7 cellular contexts compared by ENCODE assay signal in the genomic region with DNA sequence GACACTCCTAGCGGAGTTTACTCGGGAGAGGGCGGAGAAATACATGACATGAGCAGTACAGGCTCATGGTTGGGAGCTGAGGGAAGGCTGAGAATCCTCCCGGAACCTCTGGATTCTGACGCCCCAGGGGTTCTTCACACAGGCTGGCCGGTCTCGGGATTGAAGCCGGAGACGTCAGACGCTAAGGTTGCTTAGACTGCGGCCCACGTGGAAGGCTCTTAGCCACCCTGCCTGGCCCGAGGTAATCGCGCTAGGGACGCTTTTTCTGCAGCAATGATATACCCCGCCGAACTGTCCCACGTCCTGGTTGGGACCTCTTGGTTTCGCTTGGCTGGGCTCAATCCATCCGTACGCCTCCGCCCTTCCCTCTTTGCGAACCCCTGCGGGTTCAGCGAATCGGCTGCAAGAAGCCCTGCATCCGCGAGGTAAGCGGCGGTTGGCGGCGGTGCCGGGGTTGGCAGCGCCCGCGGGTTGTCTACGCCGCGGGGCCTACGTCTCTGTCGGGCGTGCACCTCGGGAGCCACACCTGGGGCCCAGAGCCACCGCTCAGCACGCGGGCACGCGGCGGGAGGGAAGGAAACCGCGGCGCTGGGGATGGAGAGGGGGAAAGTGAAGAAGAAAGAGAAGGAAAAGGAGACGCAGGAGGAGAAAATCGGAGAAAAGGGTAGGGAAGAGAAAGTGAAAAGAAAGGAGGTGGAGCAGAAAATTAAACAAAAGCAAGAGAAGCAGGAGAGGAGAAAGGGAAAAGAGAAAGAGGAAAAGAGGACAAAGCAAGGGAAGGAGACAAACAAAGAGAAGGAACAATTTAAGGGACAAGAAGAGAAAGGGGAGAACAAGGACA. TPM values are rescaled to one million over a fixed set of nuclear protein-coding genes. Genes with fewer than 3 reads are reported as not detected.
DNase-seq lines count a peak whose midpoint lies in the region; ATAC-seq and TF ChIP-seq lines count a peak whose summit lies in the region.

Gene ARL9, plus strand, starts transcription at position 523 of the 841 bp plus-strand sequence. Its CDS starts 72 bp downstream, at position 595.

- peaks cover 20% of the 10 kb centered on the region for H3K27me3 ChIP-seq in HUES6 (ENCODE audit: control insufficient read depth, insufficient read depth, low read length)
- H3K27me3 ChIP-seq in WERI-Rb-1 (ENCODE audit: insufficient read depth, low read depth, severe bottlenecking): no peaks in the 10 kb centered on the region

- H3K9me3 ChIP-seq in HUES6 (ENCODE audit: control insufficient read depth, insufficient read depth, low read depth, low read length): no peaks in the 10 kb centered on the region
- no peaks in the 10 kb centered on the region for H3K9me3 ChIP-seq in WERI-Rb-1 (ENCODE audit: severe bottlenecking)

- CTCF ChIA-PET in activated CD4-positive, alpha-beta T cell treated with anti-CD3 and anti-CD28 coated beads, Interleukin-2, amount 10 ng/mL, durations not matched to agents 7 days and 5 days (lab: Charles Lee): no interaction called here

- no peak for TF ChIP-seq POLR2A in lower leg skin (IDR thresholded peaks at IDR 0.05)

- H3K27ac Mint-ChIP-seq in activated CD4-positive, alpha-beta T cell treated with anti-CD3 and anti-CD28 coated beads, Interleukin-2, amount 10 ng/mL, durations not matched to agents 7 days and 5 days: peak within 1 kb of the TSS; percentile 84
- H3K27ac Mint-ChIP-seq in dendritic cell treated with granulocyte-macrophage colony-stimulating factor and Interleukin-4, amounts not matched to agents 40 ng/mL and 50 ng/mL, for 4 days: peak within 1 kb of the TSS; percentile 17

- H3K27ac ChIP-seq in HUES6 (ENCODE audit: low read depth, low read length) (no peak within 1 kb of the TSS), WERI-Rb-1 (no peak within 1 kb of the TSS)

- peaks cover 18% of the 10 kb centered on the region for H3K4me1 Mint-ChIP-seq in activated CD4-positive, alpha-beta T cell treated with anti-CD3 and anti-CD28 coated beads, Interleukin-2, amount 10 ng/mL, durations not matched to agents 7 days and 5 days
- peaks cover 17% of the 10 kb centered on the region for H3K4me1 Mint-ChIP-seq in dendritic cell treated with granulocyte-macrophage colony-stimulating factor and Interleukin-4, amounts not matched to agents 40 ng/mL and 50 ng/mL, for 4 days (ENCODE audit: low read depth)

- H3K4me3 ChIP-seq in HUES6 (ENCODE audit: low read depth, low read length) (peak within 1 kb of the TSS; percentile 58), lower leg skin (ENCODE audit: low read depth, poor library complexity, severe bottlenecking) (peak within 1 kb of the TSS; percentile 56), WERI-Rb-1 (ENCODE audit: low read depth, low read length) (no peak within 1 kb of the TSS)

- peaks cover 23% of the 10 kb centered on the region for H3K36me3 ChIP-seq in HUES6 (ENCODE audit: control insufficient read depth, insufficient read depth, low read length)
- H3K36me3 ChIP-seq in WERI-Rb-1: peaks cover 20% of the 10 kb centered on the region

- H3K27me3 Mint-ChIP-seq in activated CD4-positive, alpha-beta T cell treated with anti-CD3 and anti-CD28 coated beads, Interleukin-2, amount 10 ng/mL, durations not matched to agents 7 days and 5 days: peaks cover 3% of the 10 kb centered on the region
- peaks cover 19% of the 10 kb centered on the region for H3K27me3 Mint-ChIP-seq in dendritic cell treated with granulocyte-macrophage colony-stimulating factor and Interleukin-4, amounts not matched to agents 40 ng/mL and 50 ng/mL, for 4 days

- H3K4me3 Mint-ChIP-seq in activated CD4-positive, alpha-beta T cell treated with anti-CD3 and anti-CD28 coated beads, Interleukin-2, amount 10 ng/mL, durations not matched to agents 7 days and 5 days: peak within 1 kb of the TSS; percentile 75
- H3K4me3 Mint-ChIP-seq in dendritic cell treated with granulocyte-macrophage colony-stimulating factor and Interleukin-4, amounts not matched to agents 40 ng/mL and 50 ng/mL, for 4 days: peak within 1 kb of the TSS; percentile 82

- no peaks in the 10 kb centered on the region; the same call in 1 of the 2 replicates for H3K4me1 ChIP-seq in HUES6 (ENCODE audit: control insufficient read depth, insufficient read depth, low read length)

- WGBS in lower leg skin, 2 donors: 0 to 2% methylated on average over 46 to 55 of the region's 55 CpGs

- peaks cover 17% of the 10 kb centered on the region for H3K36me3 Mint-ChIP-seq in activated CD4-positive, alpha-beta T cell treated with anti-CD3 and anti-CD28 coated beads, Interleukin-2, amount 10 ng/mL, durations not matched to agents 7 days and 5 days (ENCODE audit: low read depth)
- peaks cover 23% of the 10 kb centered on the region for H3K36me3 Mint-ChIP-seq in dendritic cell treated with granulocyte-macrophage colony-stimulating factor and Interleukin-4, amounts not matched to agents 40 ng/mL and 50 ng/mL, for 4 days (ENCODE audit: low read depth)

- POLR2A ChIA-PET in activated CD4-positive, alpha-beta T cell treated with anti-CD3 and anti-CD28 coated beads, Interleukin-2, amount 10 ng/mL, durations not matched to agents 7 days and 5 days (lab: Charles Lee): no interaction called here

- H3K9ac ChIP-seq in HUES6 (ENCODE audit: low read length): peak within 1 kb of the TSS; percentile 15

- no peaks in the 10 kb centered on the region for H3K9me3 Mint-ChIP-seq in activated CD4-positive, alpha-beta T cell treated with anti-CD3 and anti-CD28 coated beads, Interleukin-2, amount 10 ng/mL, durations not matched to agents 7 days and 5 days
- H3K9me3 Mint-ChIP-seq in dendritic cell treated with granulocyte-macrophage colony-stimulating factor and Interleukin-4, amounts not matched to agents 40 ng/mL and 50 ng/mL, for 4 days: no peaks in the 10 kb centered on the region

- peak; percentile 58 for ATAC-seq in GM19043 (IDR thresholded peaks at IDR 0.05; ENCODE audit: low read depth, unreplicated experiment)

- DNase-seq in activated CD4-positive, alpha-beta T cell treated with anti-CD3 and anti-CD28 coated beads, Interleukin-2, amount 10 ng/mL, durations not matched to agents 7 days and 5 days: peak; percentile 69
- DNase-seq in lower leg skin (ENCODE audit: low spot score in 2 of 2): peak; percentile 20 to 91
- DNase-seq in stimulated activated CD4-positive, alpha-beta T cell treated with anti-CD3 and anti-CD28 coated beads, Interleukin-2, amount 100 ng/mL, for 48 hours: peak; percentile 31 to 50
- DNase-seq in WERI-Rb-1: no peak

- intact Hi-C loops in dendritic cell treated with granulocyte-macrophage colony-stimulating factor and Interleukin-4, amounts not matched to agents 40 ng/mL and 50 ng/mL, for 4 days (cut with micrococcal nuclease): no loop called here
- intact Hi-C loops in lower leg skin (cut with DNase I; ENCODE audit: low total_unique reads): no loop called here

- TF ChIP-seq CTCF in lower leg skin (IDR thresholded peaks at IDR 0.05) (no peak), WERI-Rb-1 (IDR thresholded peaks at IDR 0.05; ENCODE audit: low read depth, low read length) (no peak)

RNA-seq across cellular contexts. Expression of gene ARL9, which starts in this region (rescaled TPM):
- total RNA-seq in activated CD4-positive, alpha-beta T cell treated with anti-CD3 and anti-CD28 coated beads, Interleukin-2, amount 10 ng/mL, durations not matched to agents 7 days and 5 days: under 1 TPM in 1 of 2 experiments, not detected in 1; 0.10 TPM
- total RNA-seq in lower leg skin: under 1 TPM; 0.17 to 0.76 (median 0.49) TPM

Comparison
In these comparisons a context has a peak if more than half of its experiments do, and no peak if none do; other contexts are left out.
1. Peak in DNase-seq in activated CD4-positive, alpha-beta T cell treated with anti-CD3 and anti-CD28 coated beads, Interleukin-2, amount 10 ng/mL, durations not matched to agents 7 days and 5 days; RNA of the gene not detected or under 1 TPM.
2. Peak in DNase-seq and H3K4me3 ChIP-seq in lower leg skin; RNA of the gene not detected or under 1 TPM.